In the genomic region with DNA sequence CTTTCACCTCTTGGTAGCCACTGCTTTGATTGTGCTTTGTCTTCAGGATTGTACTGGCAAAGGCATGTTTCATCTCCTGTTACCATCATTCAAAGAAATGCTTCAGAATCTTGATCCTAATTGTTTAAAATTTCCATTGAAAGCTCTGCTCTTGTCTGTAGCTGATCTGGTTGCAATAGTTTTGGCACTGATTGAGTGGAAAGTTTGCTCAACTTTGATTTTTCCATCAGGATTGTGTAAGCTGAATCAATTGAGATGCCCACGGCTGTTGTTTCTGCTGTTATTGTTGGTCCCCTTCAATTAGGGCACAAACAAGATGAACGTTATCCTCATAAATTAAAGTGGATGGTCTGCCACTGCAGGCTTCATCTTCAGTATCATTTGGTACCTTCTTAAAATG, we compare ENCODE assay signal across 29 cellular contexts.
"Had no signal": no experiment of that assay in that cellular context is flagged by ENCODE, and none has a peak within 500 bp of the region (broad histone marks: within the 10 kb centered on the region; RNA-seq: fewer than 3 reads in every experiment).

No MANE protein-coding gene starts in this region.

- FAIRE-seq: small intestine, urothelium cell line had no signal

- H2AFZ ChIP-seq: neural progenitor cell, parathyroid adenoma had no signal

- H3K27ac Mint-ChIP-seq: naive thymus-derived CD4-positive, alpha-beta T cell; natural killer cell; neural progenitor cell; progenitor cell of endocrine pancreas; stimulated activated memory B cell treated with anti-CD40 and anti-IgM and Interleukin-4, amounts not matched to agents 10 μg/mL and 1 μg/mL and 100 μg/mL, for 72 hours; stimulated activated naive CD8-positive, alpha-beta T cell treated with anti-CD3 and anti-CD28 coated beads, Interleukin-15, amount 100 ng/mL, for 72 hours had no signal

- DNase-seq: naive thymus-derived CD4-positive, alpha-beta T cell; natural killer cell; occipital lobe; ovary; posterior cingulate gyrus; psoas muscle; right cardiac atrium; sigmoid colon; small intestine; stimulated activated CD4-positive, alpha-beta T cell treated with anti-CD3 and anti-CD28 coated beads, Interleukin-1b, Interleukin-23, amount 100 ng/mL, for 48 hours; stimulated activated CD4-positive, alpha-beta T cell treated with anti-CD3 and anti-CD28 coated beads, Interleukin-4, amount 100 ng/mL, for 1 hour; stimulated activated CD4-positive, alpha-beta T cell treated with anti-CD3 and anti-CD28 coated beads, Interleukin-4, amount 100 ng/mL, for 4 hours; stimulated activated CD8-positive, alpha-beta memory T cell treated with anti-CD3 and anti-CD28 coated beads, Interleukin-4, amount 100 ng/mL, for 48 hours; stimulated activated naive CD4-positive, alpha-beta T cell; stimulated activated naive CD8-positive, alpha-beta T cell treated with anti-CD3 and anti-CD28 coated beads, Interleukin-15, amount 100 ng/mL, for 72 hours; stimulated activated naive CD8-positive, alpha-beta T cell treated with anti-CD3 and anti-CD28 coated beads, Interleukin-15, Interleukin-2, amounts not matched to agents 100 U/mL and 50 U/mL, for 24 hours; thyroid gland; trophoblast cell; upper lobe of left lung had no signal

- H3K36me3 ChIP-seq: neural progenitor cell, ovary, right lobe of liver, sigmoid colon, thoracic aorta, thyroid gland, tibial nerve, upper lobe of left lung, vagina had no signal

- H3K9me3 ChIP-seq: ovary, psoas muscle, right lobe of liver, sigmoid colon, thoracic aorta, thyroid gland, tibial nerve, upper lobe of left lung, vagina had no signal

- H3K27ac ChIP-seq: neural progenitor cell, ovary, parathyroid adenoma, psoas muscle, thoracic aorta, tibial nerve, upper lobe of left lung, vagina had no signal

- H3K27me3 Mint-ChIP-seq: stimulated activated memory B cell treated with anti-CD40 and anti-IgM and Interleukin-4, amounts not matched to agents 10 μg/mL and 1 μg/mL and 100 μg/mL, for 72 hours had no signal

- H3K9me3 Mint-ChIP-seq: natural killer cell; neural progenitor cell; stimulated activated memory B cell treated with anti-CD40 and anti-IgM and Interleukin-4, amounts not matched to agents 10 μg/mL and 1 μg/mL and 100 μg/mL, for 72 hours had no signal

- ATAC-seq: naive thymus-derived CD4-positive, alpha-beta T cell; natural killer cell; psoas muscle; right cardiac atrium; stimulated activated memory B cell treated with anti-CD40 and anti-IgM and Interleukin-4, amounts not matched to agents 10 μg/mL and 1 μg/mL and 100 μg/mL, for 72 hours; stimulated activated naive CD8-positive, alpha-beta T cell treated with anti-CD3 and anti-CD28 coated beads, Interleukin-15, amount 100 ng/mL, for 72 hours; stimulated activated naive CD8-positive, alpha-beta T cell treated with anti-CD3 and anti-CD28 coated beads, Interleukin-15, Interleukin-2, amounts not matched to agents 100 U/mL and 50 U/mL, for 24 hours had no signal

- H3K4me2 ChIP-seq: neural progenitor cell had no signal

- H3K4me1 Mint-ChIP-seq: naive thymus-derived CD4-positive, alpha-beta T cell; natural killer cell; nephron; neural progenitor cell; stimulated activated memory B cell treated with anti-CD40 and anti-IgM and Interleukin-4, amounts not matched to agents 10 μg/mL and 1 μg/mL and 100 μg/mL, for 72 hours; stimulated activated naive CD8-positive, alpha-beta T cell treated with anti-CD3 and anti-CD28 coated beads, Interleukin-15, amount 100 ng/mL, for 72 hours had no signal

- H3K79me2 ChIP-seq: parathyroid adenoma had no signal

- H3K4me3 Mint-ChIP-seq: naive thymus-derived CD4-positive, alpha-beta T cell; natural killer cell; nephron; neural progenitor cell; stimulated activated memory B cell treated with anti-CD40 and anti-IgM and Interleukin-4, amounts not matched to agents 10 μg/mL and 1 μg/mL and 100 μg/mL, for 72 hours; stimulated activated naive CD8-positive, alpha-beta T cell treated with anti-CD3 and anti-CD28 coated beads, Interleukin-15, amount 100 ng/mL, for 72 hours had no signal

- H3K9ac ChIP-seq: neural progenitor cell, parathyroid adenoma had no signal

- H3K4me1 ChIP-seq: parathyroid adenoma, psoas muscle, right lobe of liver, tibial nerve, upper lobe of left lung, vagina had no signal

- H3K36me3 Mint-ChIP-seq: natural killer cell; neural progenitor cell; stimulated activated memory B cell treated with anti-CD40 and anti-IgM and Interleukin-4, amounts not matched to agents 10 μg/mL and 1 μg/mL and 100 μg/mL, for 72 hours had no signal

- H3K27me3 ChIP-seq: neural progenitor cell, ovary, right lobe of liver, sigmoid colon, thyroid gland, tibial nerve, upper lobe of left lung, vagina had no signal

- H3K4me3 ChIP-seq: neural progenitor cell, ovary, psoas muscle, right lobe of liver, sigmoid colon, thoracic aorta, thyroid gland, tibial nerve, upper lobe of left lung, vagina had no signal
